In genomic region chr6:33391278-33392167, GRCh38 we compare ENCODE assay signal across 1 cellular context.
TF ChIP-seq lines count a peak whose summit lies in the region.

TSS of gene KIFC1 (plus strand) at chr6:33391823. CDS start at chr6:33391986, 163 bp downstream.

TF ChIP-seq in K562, 482 proteins besides CTCF, POLR2A, EP300 and RAD21 (continued from another document and continues in another):
- TF ChIP-seq ATF1 (CRISPR knock-in tag; IDR thresholded peaks at IDR 0.05) (peak; percentile 74; the same call in 1 of the 2 replicates), ATF1 (tag; IDR thresholded peaks at IDR 0.05) (peak; percentile 98), THRAP3 (IDR thresholded peaks at IDR 0.05; ENCODE audit: borderline replicate concordance) (no peak), ERF (CRISPR knock-in tag; IDR thresholded peaks at IDR 0.05) (0 out of 2 replicates have a peak, but pooled peaks have one; percentile 1), ZNF12 (CRISPR knock-in tag; IDR thresholded peaks at IDR 0.05) (no peak), MED1 (CRISPR knock-in tag; IDR thresholded peaks at IDR 0.05; ENCODE audit: borderline replicate concordance) (no peak), MBD1 (CRISPR knock-in tag; IDR thresholded peaks at IDR 0.05) (no peak), XRCC5 (IDR thresholded peaks at IDR 0.05; ENCODE audit: low read depth, low read length) (peak; percentile 77; the same call in 1 of the 2 replicates), SREBF2 (CRISPR knock-in tag; IDR thresholded peaks at IDR 0.05) (no peak), SOX6 (IDR thresholded peaks at IDR 0.05) (peak; percentile 65; the same call in 1 of the 2 replicates), TRIM24 (IDR thresholded peaks at IDR 0.05) (peak in 1 of 2 experiments; percentile 50; a peak in 1 of 4 replicates), NONO (IDR thresholded peaks at IDR 0.05; ENCODE audit: low read depth in 2 of 2, low read length in 1 of 2) (no peak; a peak in 1 of 4 replicates), ARID3B (CRISPR knock-in tag; IDR thresholded peaks at IDR 0.05; ENCODE audit: borderline replicate concordance) (no peak), NCOR1 (IDR thresholded peaks at IDR 0.05) (no peak), SAFB2 (IDR thresholded peaks at IDR 0.05; ENCODE audit: borderline replicate concordance, low read depth, low read length, severe bottlenecking) (no peak), NEUROD1 (IDR thresholded peaks at IDR 0.05; ENCODE audit: borderline replicate concordance, low read depth, low read length, partially characterized antibody) (peak; percentile 43), ZNF445 (CRISPR knock-in tag; IDR thresholded peaks at IDR 0.05; ENCODE audit: low read depth) (no peak), PTBP1 (IDR thresholded peaks at IDR 0.05; ENCODE audit: low read depth, low read length) (no peak), ETV6 (IDR thresholded peaks at IDR 0.05; ENCODE audit: borderline replicate concordance in 1 of 2, low read depth in 2 of 2, low read length in 1 of 2) (peak; percentile 9 to 21; a peak in 2 of 4 replicates), ETV6 (CRISPR knock-in tag; IDR thresholded peaks at IDR 0.05; ENCODE audit: borderline replicate concordance) (no peak), SRF (CRISPR knock-in tag; IDR thresholded peaks at IDR 0.05) (peak in 1 of 2 experiments; percentile 52; a peak in 1 of 4 replicates), RB1 (IDR thresholded peaks at IDR 0.05; ENCODE audit: low read depth) (peak; percentile 90), TCF3 (CRISPR knock-in tag; IDR thresholded peaks at IDR 0.05) (peak; percentile 41), SMARCA5 (IDR thresholded peaks at IDR 0.05) (no peak; the same call in 1 of the 2 replicates), LARP7 (IDR thresholded peaks at IDR 0.05) (0 out of 2 replicates have a peak, but pooled peaks have one; percentile 67), CBX5 (IDR thresholded peaks at IDR 0.05; ENCODE audit: borderline replicate concordance, low read depth) (no peak), RBM34 (IDR thresholded peaks at IDR 0.05; ENCODE audit: borderline replicate concordance, insufficient read depth, low read length) (no peak), ZNF766 (CRISPR knock-in tag; conservative IDR thresholded peaks at IDR 0.05) (no peak), CREB3 (tag; conservative IDR thresholded peaks at IDR 0.05; ENCODE audit: low read depth) (0 out of 2 replicates have a peak, but pooled peaks have one; percentile 13), NR1H2 (CRISPR knock-in tag; IDR thresholded peaks at IDR 0.05) (no peak), ZNF778 (CRISPR knock-in tag; IDR thresholded peaks at IDR 0.05) (no peak), CHD2 (IDR thresholded peaks at IDR 0.05; ENCODE audit: low read depth, low read length) (0 out of 2 replicates have a peak, but pooled peaks have one; percentile 26), FOXO4 (CRISPR knock-in tag; IDR thresholded peaks at IDR 0.05) (no peak), HDGF (IDR thresholded peaks at IDR 0.05) (no peak), CSDE1 (IDR thresholded peaks at IDR 0.05) (no peak; a peak in 1 of 4 replicates), ZNF699 (CRISPR knock-in tag; IDR thresholded peaks at IDR 0.05; ENCODE audit: insufficient replicate concordance) (no peak), MAFF (IDR thresholded peaks at IDR 0.05; ENCODE audit: low read length) (no peak)
- TF ChIP-seq, protein P1, sequence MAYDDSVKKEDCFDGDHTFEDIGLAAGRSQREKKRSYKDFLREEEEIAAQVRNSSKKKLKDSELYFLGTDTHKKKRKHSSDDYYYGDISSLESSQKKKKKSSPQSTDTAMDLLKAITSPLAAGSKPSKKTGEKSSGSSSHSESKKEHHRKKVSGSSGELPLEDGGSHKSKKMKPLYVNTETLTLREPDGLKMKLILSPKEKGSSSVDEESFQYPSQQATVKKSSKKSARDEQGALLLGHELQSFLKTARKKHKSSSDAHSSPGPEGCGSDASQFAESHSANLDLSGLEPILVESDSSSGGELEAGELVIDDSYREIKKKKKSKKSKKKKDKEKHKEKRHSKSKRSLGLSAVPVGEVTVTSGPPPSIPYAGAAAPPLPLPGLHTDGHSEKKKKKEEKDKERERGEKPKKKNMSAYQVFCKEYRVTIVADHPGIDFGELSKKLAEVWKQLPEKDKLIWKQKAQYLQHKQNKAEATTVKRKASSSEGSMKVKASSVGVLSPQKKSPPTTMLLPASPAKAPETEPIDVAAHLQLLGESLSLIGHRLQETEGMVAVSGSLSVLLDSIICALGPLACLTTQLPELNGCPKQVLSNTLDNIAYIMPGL (CRISPR knock-in tag; IDR thresholded peaks at IDR 0.05) = peak; percentile 82
- TF ChIP-seq, protein P2, sequence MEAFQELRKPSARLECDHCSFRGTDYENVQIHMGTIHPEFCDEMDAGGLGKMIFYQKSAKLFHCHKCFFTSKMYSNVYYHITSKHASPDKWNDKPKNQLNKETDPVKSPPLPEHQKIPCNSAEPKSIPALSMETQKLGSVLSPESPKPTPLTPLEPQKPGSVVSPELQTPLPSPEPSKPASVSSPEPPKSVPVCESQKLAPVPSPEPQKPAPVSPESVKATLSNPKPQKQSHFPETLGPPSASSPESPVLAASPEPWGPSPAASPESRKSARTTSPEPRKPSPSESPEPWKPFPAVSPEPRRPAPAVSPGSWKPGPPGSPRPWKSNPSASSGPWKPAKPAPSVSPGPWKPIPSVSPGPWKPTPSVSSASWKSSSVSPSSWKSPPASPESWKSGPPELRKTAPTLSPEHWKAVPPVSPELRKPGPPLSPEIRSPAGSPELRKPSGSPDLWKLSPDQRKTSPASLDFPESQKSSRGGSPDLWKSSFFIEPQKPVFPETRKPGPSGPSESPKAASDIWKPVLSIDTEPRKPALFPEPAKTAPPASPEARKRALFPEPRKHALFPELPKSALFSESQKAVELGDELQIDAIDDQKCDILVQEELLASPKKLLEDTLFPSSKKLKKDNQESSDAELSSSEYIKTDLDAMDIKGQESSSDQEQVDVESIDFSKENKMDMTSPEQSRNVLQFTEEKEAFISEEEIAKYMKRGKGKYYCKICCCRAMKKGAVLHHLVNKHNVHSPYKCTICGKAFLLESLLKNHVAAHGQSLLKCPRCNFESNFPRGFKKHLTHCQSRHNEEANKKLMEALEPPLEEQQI (IDR thresholded peaks at IDR 0.05) = no peak; the same call in 1 of the 2 replicates
- TF ChIP-seq, protein P3, sequence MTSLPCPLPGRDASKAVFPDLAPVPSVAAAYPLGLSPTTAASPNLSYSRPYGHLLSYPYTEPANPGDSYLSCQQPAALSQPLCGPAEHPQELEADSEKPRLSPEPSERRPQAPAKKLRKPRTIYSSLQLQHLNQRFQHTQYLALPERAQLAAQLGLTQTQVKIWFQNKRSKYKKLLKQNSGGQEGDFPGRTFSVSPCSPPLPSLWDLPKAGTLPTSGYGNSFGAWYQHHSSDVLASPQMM (CRISPR knock-in tag; IDR thresholded peaks at IDR 0.05) = no peak
- TF ChIP-seq, protein P4, sequence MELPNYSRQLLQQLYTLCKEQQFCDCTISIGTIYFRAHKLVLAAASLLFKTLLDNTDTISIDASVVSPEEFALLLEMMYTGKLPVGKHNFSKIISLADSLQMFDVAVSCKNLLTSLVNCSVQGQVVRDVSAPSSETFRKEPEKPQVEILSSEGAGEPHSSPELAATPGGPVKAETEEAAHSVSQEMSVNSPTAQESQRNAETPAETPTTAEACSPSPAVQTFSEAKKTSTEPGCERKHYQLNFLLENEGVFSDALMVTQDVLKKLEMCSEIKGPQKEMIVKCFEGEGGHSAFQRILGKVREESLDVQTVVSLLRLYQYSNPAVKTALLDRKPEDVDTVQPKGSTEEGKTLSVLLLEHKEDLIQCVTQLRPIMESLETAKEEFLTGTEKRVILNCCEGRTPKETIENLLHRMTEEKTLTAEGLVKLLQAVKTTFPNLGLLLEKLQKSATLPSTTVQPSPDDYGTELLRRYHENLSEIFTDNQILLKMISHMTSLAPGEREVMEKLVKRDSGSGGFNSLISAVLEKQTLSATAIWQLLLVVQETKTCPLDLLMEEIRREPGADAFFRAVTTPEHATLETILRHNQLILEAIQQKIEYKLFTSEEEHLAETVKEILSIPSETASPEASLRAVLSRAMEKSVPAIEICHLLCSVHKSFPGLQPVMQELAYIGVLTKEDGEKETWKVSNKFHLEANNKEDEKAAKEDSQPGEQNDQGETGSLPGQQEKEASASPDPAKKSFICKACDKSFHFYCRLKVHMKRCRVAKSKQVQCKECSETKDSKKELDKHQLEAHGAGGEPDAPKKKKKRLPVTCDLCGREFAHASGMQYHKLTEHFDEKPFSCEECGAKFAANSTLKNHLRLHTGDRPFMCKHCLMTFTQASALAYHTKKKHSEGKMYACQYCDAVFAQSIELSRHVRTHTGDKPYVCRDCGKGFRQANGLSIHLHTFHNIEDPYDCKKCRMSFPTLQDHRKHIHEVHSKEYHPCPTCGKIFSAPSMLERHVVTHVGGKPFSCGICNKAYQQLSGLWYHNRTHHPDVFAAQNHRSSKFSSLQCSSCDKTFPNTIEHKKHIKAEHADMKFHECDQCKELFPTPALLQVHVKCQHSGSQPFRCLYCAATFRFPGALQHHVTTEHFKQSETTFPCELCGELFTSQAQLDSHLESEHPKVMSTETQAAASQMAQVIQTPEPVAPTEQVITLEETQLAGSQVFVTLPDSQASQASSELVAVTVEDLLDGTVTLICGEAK (IDR thresholded peaks at IDR 0.05) = peak; percentile 95
- TF ChIP-seq, protein P4 (CRISPR knock-in tag; IDR thresholded peaks at IDR 0.05) = 0 out of 2 replicates have a peak, but pooled peaks have one; percentile 36
- TF ChIP-seq, protein P5, sequence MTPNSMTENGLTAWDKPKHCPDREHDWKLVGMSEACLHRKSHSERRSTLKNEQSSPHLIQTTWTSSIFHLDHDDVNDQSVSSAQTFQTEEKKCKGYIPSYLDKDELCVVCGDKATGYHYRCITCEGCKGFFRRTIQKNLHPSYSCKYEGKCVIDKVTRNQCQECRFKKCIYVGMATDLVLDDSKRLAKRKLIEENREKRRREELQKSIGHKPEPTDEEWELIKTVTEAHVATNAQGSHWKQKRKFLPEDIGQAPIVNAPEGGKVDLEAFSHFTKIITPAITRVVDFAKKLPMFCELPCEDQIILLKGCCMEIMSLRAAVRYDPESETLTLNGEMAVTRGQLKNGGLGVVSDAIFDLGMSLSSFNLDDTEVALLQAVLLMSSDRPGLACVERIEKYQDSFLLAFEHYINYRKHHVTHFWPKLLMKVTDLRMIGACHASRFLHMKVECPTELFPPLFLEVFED (CRISPR knock-in tag; conservative IDR thresholded peaks at IDR 0.05) = no peak
